In genomic region chr1:118999348-119000071, GRCh38 we compare ENCODE assay signal across 27 cellular contexts. TPM values are rescaled to one million over a fixed set of nuclear protein-coding genes. Genes with fewer than 3 reads are reported as not detected.
DNase-seq lines count a peak whose midpoint lies in the region; ATAC-seq and TF ChIP-seq lines count a peak whose summit lies in the region.
"Had no signal": no experiment of that assay in that cellular context is flagged by ENCODE, and none has a peak within 500 bp of the region (broad histone marks: within the 10 kb centered on the region; RNA-seq: fewer than 3 reads in every experiment).

No MANE protein-coding gene starts in this region.

- peaks cover 24% of the 10 kb centered on the region for H3K4me1 Mint-ChIP-seq in mesothelial cell of epicardium

- peak overlapping the region; percentile 20 for H3K4me3 ChIP-seq in Jurkat, Clone E6-1 (ENCODE audit: low read length)
- H3K4me3 ChIP-seq in epithelial cell of proximal tubule (ENCODE audit: low read depth, low read length): peak overlapping the region; percentile 18
- peak overlapping the region; percentile 43 for H3K4me3 ChIP-seq in suprapubic skin
- no peak overlapping the region for H3K4me3 ChIP-seq in colonic mucosa
- H3K4me3 ChIP-seq: K562, upper lobe of right lung had no signal

- H3K27me3 ChIP-seq in suprapubic skin (peaks cover 86% of the 10 kb centered on the region), colonic mucosa (peaks cover 76% of the 10 kb centered on the region)

- no peak for TF ChIP-seq CTCF in epithelial cell of proximal tubule (conservative IDR thresholded peaks at IDR 0.05; ENCODE audit: low read depth, low read length)
- TF ChIP-seq CTCF in mesothelial cell of epicardium (IDR thresholded peaks at IDR 0.05; ENCODE audit: unreplicated experiment): no peak
- no peak for TF ChIP-seq CTCF in suprapubic skin (IDR thresholded peaks at IDR 0.05)
- no peak for TF ChIP-seq CTCF in colonic mucosa (IDR thresholded peaks at IDR 0.05)

- H3K4me3 Mint-ChIP-seq in mesothelial cell of epicardium: peak overlapping the region; percentile 20
- H3K4me3 Mint-ChIP-seq: activated T-cell treated with anti-CD3 and anti-CD28 coated beads, Interleukin-2, amount 50 U/mL, for 4 hours; stimulated activated effector memory CD8-positive, alpha-beta T cell treated with anti-CD3 and anti-CD28 coated beads, Interleukin-12 subunit alpha, Interleukin-12 subunit beta, amount 100 ng/mL, for 72 hours had no signal

- peaks cover 99% of the 10 kb centered on the region for H3K27me3 Mint-ChIP-seq in mesothelial cell of epicardium (ENCODE audit: low read depth)

- intact Hi-C loops in colonic mucosa (cut with DNase I): no loop called here

- H3K27ac Mint-ChIP-seq in mesothelial cell of epicardium: no peak overlapping the region
- H3K27ac Mint-ChIP-seq: stimulated activated effector memory CD8-positive, alpha-beta T cell treated with anti-CD3 and anti-CD28 coated beads, Interleukin-12 subunit alpha, Interleukin-12 subunit beta, amount 100 ng/mL, for 72 hours had no signal

- TF ChIP-seq POLR2A in suprapubic skin (IDR thresholded peaks at IDR 0.05): no peak

- peak; percentile 63 for DNase-seq in Jurkat, Clone E6-1 (ENCODE audit: low read depth, low spot score)
- DNase-seq in epithelial cell of proximal tubule (ENCODE audit: low read depth): no peak
- no peak for DNase-seq in mesothelial cell of epicardium (ENCODE audit: low spot score in 2 of 2, unreplicated experiment in 2 of 2)
- no peak for DNase-seq in suprapubic skin (ENCODE audit: low spot score in 2 of 2)
- no peak for DNase-seq in colonic mucosa
- DNase-seq: activated T-cell treated with anti-CD3 and anti-CD28 coated beads, Interleukin-2, amount 50 U/mL, for 4 hours; C1 segment of cervical spinal cord; caudate nucleus; COR-L47; gastrocnemius medialis; left ventricle myocardium inferior; NCI-H1105; NCI-H187; NCI-H2171; NCI-H510A treated with DMSO at 0.1 percent for 48 hours; occipital lobe; psoas muscle; stimulated activated CD4-positive, alpha-beta T cell treated with anti-CD3 and anti-CD28 coated beads, Interleukin-4, amount 100 ng/mL, for 4 hours; T1000; upper lobe of right lung; WERI-Rb-1 had no signal

- H3K9ac ChIP-seq in colonic mucosa (ENCODE audit: low read depth in 2 of 2, low read length in 2 of 2): no peak overlapping the region

- WGBS in suprapubic skin: 31% methylated on average over 27 of the region's 27 CpGs

- H3K9me3 ChIP-seq in suprapubic skin: no peaks in the 10 kb centered on the region
- H3K9me3 ChIP-seq in colonic mucosa: no peaks in the 10 kb centered on the region
- H3K9me3 ChIP-seq: gastrocnemius medialis, left ventricle myocardium inferior, psoas muscle, upper lobe of right lung had no signal

- H3K36me3 ChIP-seq in suprapubic skin (no peaks in the 10 kb centered on the region), colonic mucosa (no peaks in the 10 kb centered on the region)
- H3K36me3 ChIP-seq: gastrocnemius medialis, left ventricle myocardium inferior, upper lobe of right lung, WERI-Rb-1 had no signal

- ATAC-seq in GM19023 (IDR thresholded peaks at IDR 0.05; ENCODE audit: unreplicated experiment): no peak
- no peak for ATAC-seq in HG02763 (IDR thresholded peaks at IDR 0.05; ENCODE audit: unreplicated experiment)
- ATAC-seq in HG02981 (IDR thresholded peaks at IDR 0.05; ENCODE audit: unreplicated experiment): no peak
- ATAC-seq: activated T-cell treated with anti-CD3 and anti-CD28 coated beads, Interleukin-2, amount 50 U/mL, for 4 hours; gastrocnemius medialis; HCT116; K562; stimulated activated effector memory CD8-positive, alpha-beta T cell treated with anti-CD3 and anti-CD28 coated beads, Interleukin-12 subunit alpha, Interleukin-12 subunit beta, amount 100 ng/mL, for 72 hours; upper lobe of right lung had no signal

- H3K27ac ChIP-seq in suprapubic skin: no peak overlapping the region
- no peak overlapping the region for H3K27ac ChIP-seq in colonic mucosa
- H3K27ac ChIP-seq: left ventricle myocardium inferior, upper lobe of right lung, WERI-Rb-1 had no signal

- H3K4me1 ChIP-seq in suprapubic skin: peaks cover 32% of the 10 kb centered on the region
- peaks cover 6% of the 10 kb centered on the region for H3K4me1 ChIP-seq in colonic mucosa

- no peak for TF ChIP-seq EP300 in suprapubic skin (IDR thresholded peaks at IDR 0.05)

- no peaks in the 10 kb centered on the region for H3K9me3 Mint-ChIP-seq in mesothelial cell of epicardium
- H3K9me3 Mint-ChIP-seq: stimulated activated effector memory CD8-positive, alpha-beta T cell treated with anti-CD3 and anti-CD28 coated beads, Interleukin-12 subunit alpha, Interleukin-12 subunit beta, amount 100 ng/mL, for 72 hours had no signal

- H3K36me3 Mint-ChIP-seq in mesothelial cell of epicardium: no peaks in the 10 kb centered on the region
- H3K36me3 Mint-ChIP-seq: stimulated activated effector memory CD8-positive, alpha-beta T cell treated with anti-CD3 and anti-CD28 coated beads, Interleukin-12 subunit alpha, Interleukin-12 subunit beta, amount 100 ng/mL, for 72 hours had no signal

RNA-seq across cellular contexts. Expression of gene TBX15, which starts 11.4 kb away (rescaled TPM):
- not detected for polyA plus RNA-seq in Jurkat, Clone E6-1 (2012; ENCODE audit: insufficient read depth, insufficient read length)
- total RNA-seq in epithelial cell of proximal tubule: 0.07 TPM in 1 of 2 replicates, not detected in the other
- total RNA-seq in mesothelial cell of epicardium: 0.09 TPM in 1 of 3 replicates, not detected in the others
- 10 to 100 TPM in 1 of 4 donors, 1 to 10 TPM in 3; 3.3 to 10.8 (median 3.5) TPM for total RNA-seq in suprapubic skin
- under 1 TPM in 1 of 2 donors, not detected in 1; 0.11 TPM for total RNA-seq in colonic mucosa
- total RNA-seq: activated T-cell treated with anti-CD3 and anti-CD28 coated beads, Interleukin-2, amount 50 U/mL, for 4 hours had no signal
